In the genomic region with DNA sequence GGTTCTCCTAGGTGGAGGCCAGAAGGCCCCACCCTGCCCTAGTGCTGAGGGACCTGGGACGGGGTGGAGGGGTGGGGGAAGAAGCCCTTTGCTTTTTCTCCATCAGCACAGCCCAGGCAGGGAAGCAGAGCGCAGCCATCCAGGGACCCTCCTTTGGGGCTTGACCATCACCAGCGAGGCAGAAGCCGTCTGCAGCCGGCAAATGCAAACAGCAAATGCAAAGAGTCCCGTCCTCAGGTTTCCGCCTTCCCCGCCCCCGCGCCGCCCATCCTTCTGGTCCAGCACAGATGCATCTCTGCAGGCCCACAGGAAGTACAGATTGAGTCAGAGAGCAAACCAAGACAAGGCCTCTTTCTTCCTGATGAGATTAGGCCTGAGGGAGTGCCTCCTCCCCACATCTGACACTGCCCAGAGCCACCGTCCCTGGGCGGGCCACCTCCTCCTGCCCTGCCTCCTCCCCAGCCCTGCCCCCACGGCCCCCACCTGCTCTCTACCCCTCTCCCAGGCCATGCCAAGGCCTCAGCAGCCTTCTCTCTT, we compare ENCODE assay signal across 8 cellular contexts. TPM values are rescaled to one million over a fixed set of nuclear protein-coding genes. Genes with fewer than 3 reads are reported as not detected.
DNase-seq lines count a peak whose midpoint lies in the region; ATAC-seq and TF ChIP-seq lines count a peak whose summit lies in the region.

No MANE protein-coding gene starts in this region.

- no peaks in the 10 kb centered on the region for H3K9me3 Mint-ChIP-seq in activated B cell treated with CpG ODN at 0.5 μM for 24 hours

- POLR2A ChIA-PET in activated B cell treated with CpG ODN at 0.5 μM for 24 hours (lab: Charles Lee): no interaction called here

- H3K4me3 Mint-ChIP-seq in activated B cell treated with CpG ODN at 0.5 μM for 24 hours: no peak overlapping the region

- ATAC-seq in GM21360 (IDR thresholded peaks at IDR 0.05; ENCODE audit: unreplicated experiment): peak; percentile 97
- ATAC-seq in HG03469 (IDR thresholded peaks at IDR 0.05; ENCODE audit: unreplicated experiment): peak; percentile 93
- ATAC-seq in activated B cell treated with CpG ODN at 0.5 μM for 24 hours (ENCODE audit: low read depth): peak; percentile 93

- CTCF ChIA-PET in activated B cell treated with CpG ODN at 0.5 μM for 24 hours (lab: Charles Lee): no interaction called here

- H3K4me3 ChIP-seq in fibroblast of pulmonary artery (replicated peaks; ENCODE audit: low read depth, low read length): no peak overlapping the region

- peaks cover 7% of the 10 kb centered on the region for H3K4me1 Mint-ChIP-seq in activated B cell treated with CpG ODN at 0.5 μM for 24 hours

- no peaks in the 10 kb centered on the region for H3K27me3 Mint-ChIP-seq in activated B cell treated with CpG ODN at 0.5 μM for 24 hours

- DNase-seq in G401 (ENCODE audit: low spot score): peak; percentile 93
- DNase-seq in activated B cell treated with CpG ODN at 0.5 μM for 24 hours: peak; percentile 24
- peak; percentile 71 for DNase-seq in fibroblast of pulmonary artery (ENCODE audit: low read depth)
- DNase-seq in stimulated activated CD4-positive, alpha-beta T cell treated with anti-CD3 and anti-CD28 coated beads, Interleukin-4, amount 100 ng/mL, for 4 hours: peak; percentile 7 to 24
- DNase-seq in COR-L47 (lab: John Stamatoyannopoulos, UW): no peak
- DNase-seq in NCI-H345 treated with DMSO at 0.1 percent for 48 hours (lab: John Stamatoyannopoulos, UW; ENCODE audit: unreplicated experiment): no peak

- H3K27ac Mint-ChIP-seq in activated B cell treated with CpG ODN at 0.5 μM for 24 hours: peak overlapping the region; percentile 77

- TF ChIP-seq CTCF in activated B cell treated with CpG ODN at 0.5 μM for 24 hours (IDR thresholded peaks at IDR 0.05) (no peak), fibroblast of pulmonary artery (IDR thresholded peaks at IDR 0.05; ENCODE audit: low read length, missing control alignments) (no peak)

- intact Hi-C loops in activated B cell treated with CpG ODN at 0.5 μM for 24 hours (cut with micrococcal nuclease): loop anchor here (5.0 kb wide), 1 partner anchor 37 kb away; no protein-coding TSS in a partner anchor

- H3K36me3 Mint-ChIP-seq in activated B cell treated with CpG ODN at 0.5 μM for 24 hours (ENCODE audit: low read depth): no peaks in the 10 kb centered on the region

- in situ Hi-C loops in G401 (cut with HindIII; ENCODE audit: low sequenced_read_pairs): no loop called here

RNA-seq across cellular contexts. Expression of gene CORO2A, which starts 23.4 kb away (rescaled TPM):
- 8.0 and 9.3 TPM in 2 replicates for total RNA-seq in G401 (2014; rRNA removed; shearing (Covaris generic))
- 0.59 and 0.78 TPM in 2 replicates for total RNA-seq in activated B cell treated with CpG ODN at 0.5 μM for 24 hours

RNA-seq across cellular contexts. Expression of gene TRIM14, which starts 50.0 kb away (rescaled TPM):
- total RNA-seq in G401 (2014; rRNA removed; shearing (Covaris generic)): 8.9 and 10.2 TPM in 2 replicates
- 11.7 and 12.8 TPM in 2 replicates for total RNA-seq in activated B cell treated with CpG ODN at 0.5 μM for 24 hours

Comparison
In these comparisons a context has a peak if more than half of its experiments do, and no peak if none do; other contexts are left out.
1. DNase-seq: peak in G401 (single experiment), activated B cell treated with CpG ODN at 0.5 μM for 24 hours (single experiment), fibroblast of pulmonary artery (single experiment) and stimulated activated CD4-positive, alpha-beta T cell treated with anti-CD3 and anti-CD28 coated beads, Interleukin-4, amount 100 ng/mL, for 4 hours (2 of 2); none in COR-L47 (single experiment) and NCI-H345 treated with DMSO at 0.1 percent for 48 hours (single experiment).
2. Peak in every context shown above with its lines, with median percentiles within 50 percentile points of each other: ATAC-seq.